In the genomic region with DNA sequence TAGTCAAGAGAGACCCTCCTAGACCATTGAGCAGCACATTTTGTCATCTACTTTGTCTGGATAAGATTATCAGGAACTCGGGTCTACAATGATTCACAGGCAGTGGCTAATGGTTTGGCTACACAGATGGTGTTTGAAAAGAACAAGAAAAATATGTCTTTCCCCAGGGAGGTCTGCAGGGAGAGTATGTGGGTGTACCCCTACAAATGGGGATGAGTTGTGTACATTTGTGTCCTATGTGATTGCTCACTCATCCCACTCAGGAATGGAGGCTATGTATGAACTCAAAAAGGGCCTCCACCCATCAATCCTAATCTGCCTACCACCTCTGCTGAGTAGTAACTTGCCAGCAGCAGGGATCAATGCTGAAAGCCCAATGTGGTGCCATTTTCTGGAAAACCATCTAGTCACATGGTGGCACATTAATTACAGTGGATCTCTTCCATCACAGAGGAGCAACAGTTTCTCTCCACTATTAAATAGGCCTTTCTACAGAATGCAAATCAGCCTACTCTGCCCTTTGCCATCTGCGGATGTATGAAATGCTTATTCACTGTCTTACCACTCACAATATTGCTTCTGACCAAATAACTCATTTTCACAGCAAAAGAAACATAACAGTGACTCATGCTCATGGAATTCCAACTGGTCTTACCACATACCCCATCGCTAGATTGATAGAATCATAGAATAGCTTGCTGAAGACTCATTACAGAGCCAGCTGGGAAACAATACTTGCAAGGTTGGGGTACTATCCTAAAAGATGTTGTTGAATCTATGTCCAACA, we compare ENCODE assay signal across 14 cellular contexts. TPM values are rescaled to one million over a fixed set of nuclear protein-coding genes. Genes with fewer than 3 reads are reported as not detected.
DNase-seq lines count a peak whose midpoint lies in the region; ATAC-seq and TF ChIP-seq lines count a peak whose summit lies in the region.
"Had no signal": no experiment of that assay in that cellular context is flagged by ENCODE, and none has a peak within 500 bp of the region (broad histone marks: within the 10 kb centered on the region; RNA-seq: fewer than 3 reads in every experiment).

No MANE protein-coding gene starts in this region.

- no peak for ATAC-seq in WTC11
- no peak for ATAC-seq in T-helper 17 cell
- ATAC-seq: activated CD4-positive, alpha-beta T cell treated with anti-CD3 and anti-CD28 coated beads for 36 hours; activated naive CD4-positive, alpha-beta T cell treated with anti-CD3 and anti-CD28 coated beads, Interleukin-2, amount 50 U/mL, for 72 hours; upper lobe of right lung had no signal

- no peaks in the 10 kb centered on the region for H3K27me3 ChIP-seq in fibroblast of lung (ENCODE audit: control insufficient read depth, insufficient read depth, low read length)
- H3K27me3 ChIP-seq: upper lobe of right lung had no signal

- H3K9me3 Mint-ChIP-seq in WTC11: no peaks in the 10 kb centered on the region

- CTCF ChIA-PET in WTC11 (lab: Charles Lee): no interaction called here

- no peak overlapping the region for H3K27ac Mint-ChIP-seq in WTC11
- no peak overlapping the region for H3K27ac Mint-ChIP-seq in T-helper 17 cell
- H3K27ac Mint-ChIP-seq: activated CD4-positive, alpha-beta T cell treated with anti-CD3 and anti-CD28 coated beads for 36 hours; activated naive CD4-positive, alpha-beta T cell treated with anti-CD3 and anti-CD28 coated beads, Interleukin-2, amount 50 U/mL, for 72 hours had no signal

- DNase-seq in EL (peak; percentile 82), RPMI7951 (ENCODE audit: low read depth) (peak; percentile 96), fibroblast of lung (ENCODE audit: low read depth in 2 of 2) (peak; percentile 87 to 99), pulmonary artery endothelial cell (ENCODE audit: low read depth, low spot score) (peak; percentile 15), WTC11 (ENCODE audit: low spot score) (no peak), OCI-M1 (lab: John Stamatoyannopoulos, UW) (no peak), NCI-H510A treated with DMSO at 0.1 percent for 48 hours (lab: John Stamatoyannopoulos, UW) (no peak), T-helper 17 cell (no peak)
- DNase-seq: activated CD4-positive, alpha-beta T cell treated with anti-CD3 and anti-CD28 coated beads for 36 hours; kidney; NCI-H187; upper lobe of right lung had no signal

- no peak overlapping the region for H3K27ac ChIP-seq in fibroblast of lung (ENCODE audit: insufficient read depth, low read length)
- H3K27ac ChIP-seq: parathyroid adenoma, upper lobe of right lung had no signal

- peaks cover 8% of the 10 kb centered on the region for H3K4me1 Mint-ChIP-seq in WTC11
- H3K4me1 Mint-ChIP-seq in T-helper 17 cell: no peaks in the 10 kb centered on the region
- H3K4me1 Mint-ChIP-seq: activated CD4-positive, alpha-beta T cell treated with anti-CD3 and anti-CD28 coated beads for 36 hours had no signal

- H4K20me1 ChIP-seq in fibroblast of lung (ENCODE audit: control insufficient read depth, extremely low read depth, insufficient read depth, low read length): no peaks in the 10 kb centered on the region

- H3K9me3 ChIP-seq in fibroblast of lung (ENCODE audit: control insufficient read depth, insufficient read depth, low read depth, low read length) (no peaks in the 10 kb centered on the region), T-helper 17 cell (ENCODE audit: control insufficient read depth, low read length, poor library complexity, severe bottlenecking) (no peaks in the 10 kb centered on the region)
- H3K9me3 ChIP-seq: upper lobe of right lung had no signal

- no peaks in the 10 kb centered on the region for H3K27me3 Mint-ChIP-seq in WTC11 (ENCODE audit: low read depth)
- no peaks in the 10 kb centered on the region for H3K27me3 Mint-ChIP-seq in T-helper 17 cell

- no peak overlapping the region for H3K4me2 ChIP-seq in fibroblast of lung (ENCODE audit: extremely low read depth, insufficient read depth, low read length)

- H2AFZ ChIP-seq in fibroblast of lung (ENCODE audit: low read length): no peak overlapping the region
- H2AFZ ChIP-seq: parathyroid adenoma had no signal

- H3K4me3 Mint-ChIP-seq in WTC11 (no peak overlapping the region), T-helper 17 cell (no peak overlapping the region)
- H3K4me3 Mint-ChIP-seq: activated CD4-positive, alpha-beta T cell treated with anti-CD3 and anti-CD28 coated beads for 36 hours had no signal

- POLR2A ChIA-PET in WTC11 (lab: Charles Lee): no interaction called here

- no peaks in the 10 kb centered on the region for H3K36me3 Mint-ChIP-seq in WTC11
- no peaks in the 10 kb centered on the region for H3K36me3 Mint-ChIP-seq in T-helper 17 cell (ENCODE audit: low read depth)
- H3K36me3 Mint-ChIP-seq: activated naive CD4-positive, alpha-beta T cell treated with anti-CD3 and anti-CD28 coated beads, Interleukin-2, amount 50 U/mL, for 72 hours had no signal

- no peak overlapping the region for H3K9ac ChIP-seq in fibroblast of lung (ENCODE audit: insufficient read depth, low read length)
- H3K9ac ChIP-seq: parathyroid adenoma had no signal

- H3K4me3 ChIP-seq in fibroblast of lung (replicated peaks in 1 of 4; ENCODE audit: control extremely low read depth in 1 of 4, insufficient read depth in 1 of 4, low read depth in 3 of 4, low read length in 4 of 4): no peak overlapping the region
- H3K4me3 ChIP-seq: upper lobe of right lung had no signal

- H3K4me1 ChIP-seq in fibroblast of lung (ENCODE audit: control insufficient read depth, extremely low read depth, insufficient read depth, low read length): peaks cover 4% of the 10 kb centered on the region
- H3K4me1 ChIP-seq: parathyroid adenoma, upper lobe of right lung had no signal

- TF ChIP-seq CTCF in fibroblast of lung (conservative IDR thresholded peaks at IDR 0.05 in 1 of 2, IDR thresholded peaks at IDR 0.05 in 1 of 2; ENCODE audit: low read depth in 1 of 2, low read length in 2 of 2) (no peak), WTC11 (IDR thresholded peaks at IDR 0.05) (no peak)

- no peaks in the 10 kb centered on the region for H3K79me2 ChIP-seq in fibroblast of lung (ENCODE audit: control insufficient read depth, insufficient read depth, low read length)
- H3K79me2 ChIP-seq: parathyroid adenoma had no signal

- no peaks in the 10 kb centered on the region for H3K36me3 ChIP-seq in fibroblast of lung (ENCODE audit: control insufficient read depth, insufficient read depth, low read length)
- H3K36me3 ChIP-seq: upper lobe of right lung had no signal

TF ChIP-seq in WTC11, 78 proteins besides CTCF, POLR2A, EP300 and RAD21 (continues in another document):
- TF ChIP-seq CREM (CRISPR knock-in tag; IDR thresholded peaks at IDR 0.05) (no peak), SP1 (CRISPR knock-in tag; conservative IDR thresholded peaks at IDR 0.05) (no peak), STAT6 (CRISPR knock-in tag; conservative IDR thresholded peaks at IDR 0.05; ENCODE audit: low read depth) (no peak), ZNF423 (CRISPR knock-in tag; IDR thresholded peaks at IDR 0.05) (no peak)

RNA-seq across cellular contexts. Expression of gene TRIM42, which starts 48.3 kb away (rescaled TPM):
- total RNA-seq in RPMI7951 (2014; rRNA removed; shearing (Covaris generic)): not detected in 2 replicates
- total RNA-seq in fibroblast of lung: not detected in 2 replicates
- not detected in 2 replicates for polyA plus RNA-seq in fibroblast of lung
- polyA plus RNA-seq in fibroblast of lung (2012): not detected in 2 replicates
- polyA minus RNA-seq in fibroblast of lung (ENCODE audit: low replicate concordance): not detected in 2 replicates
- total RNA-seq in pulmonary artery endothelial cell: not detected in 2 replicates
- not detected in 3 replicates for total RNA-seq in WTC11 (2021)
- total RNA-seq in T-helper 17 cell: not detected
- total RNA-seq: activated CD4-positive, alpha-beta T cell treated with anti-CD3 and anti-CD28 coated beads for 36 hours; activated naive CD4-positive, alpha-beta T cell treated with anti-CD3 and anti-CD28 coated beads, Interleukin-2, amount 50 U/mL, for 72 hours; kidney; upper lobe of right lung had no signal

Comparison
In these comparisons a context has a peak if more than half of its experiments do, and no peak if none do; other contexts are left out.
1. DNase-seq: peak in EL (single experiment), RPMI7951 (single experiment), fibroblast of lung (2 of 2) and pulmonary artery endothelial cell (single experiment); none in WTC11 (single experiment), OCI-M1 (single experiment), NCI-H510A treated with DMSO at 0.1 percent for 48 hours (single experiment) and T-helper 17 cell (0 of 3).